1 cellular context compared by ENCODE assay signal in the genomic region with DNA sequence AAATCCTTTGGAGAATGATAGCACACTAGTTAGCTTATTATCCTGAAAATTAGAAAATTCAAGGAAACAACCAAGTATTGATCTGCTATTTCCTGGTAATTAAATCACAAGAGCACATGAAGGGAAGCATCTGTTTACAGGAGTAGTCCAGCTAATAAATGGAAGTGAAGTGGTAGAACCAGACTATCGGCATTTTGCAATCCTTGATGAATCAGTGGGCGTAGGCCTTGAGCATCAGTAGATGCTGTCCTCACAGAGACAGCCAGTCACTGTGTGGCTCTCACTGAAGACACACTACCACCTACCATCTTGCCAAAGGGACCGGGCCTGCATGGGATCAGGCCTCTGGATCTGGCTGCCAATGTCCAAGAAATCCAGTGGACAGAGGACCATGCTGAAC.
TF ChIP-seq lines count a peak whose summit lies in the region.

No MANE protein-coding gene starts in this region.

TF ChIP-seq in IMR-90, 13 proteins besides CTCF, POLR2A, EP300 and RAD21 (continued from another document):
- TF ChIP-seq BHLHE40 (IDR thresholded peaks at IDR 0.05; ENCODE audit: low read depth, low read length) (no peak), RCOR1 (IDR thresholded peaks at IDR 0.05; ENCODE audit: insufficient replicate concordance, low read length) (no peak), RFX5 (IDR thresholded peaks at IDR 0.05; ENCODE audit: low read depth, low read length) (no peak), MXI1 (IDR thresholded peaks at IDR 0.05; ENCODE audit: borderline replicate concordance, low read depth, low read length) (no peak)
TF ChIP-seq in IMR-90: peak in this region for 0.
